ENCODE assay signal across 12 cellular contexts in the genomic region with DNA sequence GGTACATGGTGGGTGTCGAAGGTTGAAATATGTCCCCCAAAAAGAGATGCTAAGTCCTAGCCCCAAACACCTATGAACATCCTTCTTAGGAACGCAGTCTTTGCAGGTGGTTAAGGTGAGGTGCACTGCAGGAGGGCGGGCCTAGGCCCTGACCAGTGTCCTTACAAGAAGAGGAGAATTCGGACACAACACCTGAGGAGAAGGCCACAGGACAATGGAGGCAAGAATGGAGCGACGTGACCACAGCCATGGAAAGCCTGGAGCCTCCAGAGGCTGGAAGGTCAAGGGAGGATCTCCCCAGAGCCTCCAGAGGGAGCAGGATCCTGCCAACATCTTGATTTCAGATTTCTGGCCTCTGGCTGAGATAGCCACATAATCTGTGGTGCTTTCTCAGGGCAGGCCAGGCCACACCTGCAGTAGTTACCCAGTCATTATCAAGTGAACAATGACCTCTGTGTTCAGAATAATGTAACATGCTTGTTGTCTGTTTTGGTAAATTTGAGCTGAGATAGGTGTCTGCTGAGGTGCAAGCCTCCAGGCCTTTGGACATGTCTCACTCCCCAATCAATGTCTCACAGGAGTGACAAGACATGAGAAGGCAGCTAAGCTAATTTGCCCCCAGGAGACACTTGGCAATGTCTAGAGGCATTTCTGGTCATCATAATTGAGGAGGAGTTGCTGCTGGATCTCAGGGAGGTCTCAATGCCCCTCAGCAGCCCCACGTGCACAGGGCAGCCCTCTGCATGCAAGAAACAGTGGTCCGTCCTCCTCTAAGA.
"Had no signal": no experiment of that assay in that cellular context is flagged by ENCODE, and none has a peak within 500 bp of the region (broad histone marks: within the 10 kb centered on the region; RNA-seq: fewer than 3 reads in every experiment).

No MANE protein-coding gene starts in this region.

- ATAC-seq: activated T-cell treated with anti-CD3 and anti-CD28 coated beads, Interleukin-2, amount 50 U/mL, for 4 hours; foreskin keratinocyte; naive thymus-derived CD4-positive, alpha-beta T cell had no signal

- FAIRE-seq: TTC549 had no signal

- H3K27ac ChIP-seq: breast epithelium, foreskin keratinocyte, tibial artery had no signal

- H3K4me3 ChIP-seq: breast epithelium, tibial artery had no signal

- H3K27me3 ChIP-seq: foreskin keratinocyte had no signal

- DNase-seq: activated B cell treated with CpG ODN at 0.5 μM for 24 hours; activated CD4-positive, alpha-beta T cell treated with anti-CD3 and anti-CD28 coated beads, Interleukin-2, amount 10 ng/mL, durations not matched to agents 24 days and 14 days; activated naive CD8-positive, alpha-beta T cell treated with anti-CD3 and anti-CD28 coated beads, Interleukin-2, amount 10 ng/mL, durations not matched to agents 7 days and 5 days; activated T-cell treated with anti-CD3 and anti-CD28 coated beads, Interleukin-2, amount 50 U/mL, for 4 hours; foreskin keratinocyte; naive thymus-derived CD4-positive, alpha-beta T cell; SHP77 treated with DMSO at 0.1 percent for 48 hours; stimulated activated CD4-positive, alpha-beta T cell treated with anti-CD3 and anti-CD28 coated beads, Interleukin-15, amount 100 ng/mL, for 24 hours; stimulated activated CD4-positive, alpha-beta T cell treated with anti-CD3 and anti-CD28 coated beads, Interleukin-4, amount 100 ng/mL, for 4 hours; tibial artery had no signal

- H3K36me3 ChIP-seq: breast epithelium, tibial artery had no signal

- H3K4me1 ChIP-seq: breast epithelium, foreskin keratinocyte, tibial artery had no signal
